19 cellular contexts compared by ENCODE assay signal in the genomic region with DNA sequence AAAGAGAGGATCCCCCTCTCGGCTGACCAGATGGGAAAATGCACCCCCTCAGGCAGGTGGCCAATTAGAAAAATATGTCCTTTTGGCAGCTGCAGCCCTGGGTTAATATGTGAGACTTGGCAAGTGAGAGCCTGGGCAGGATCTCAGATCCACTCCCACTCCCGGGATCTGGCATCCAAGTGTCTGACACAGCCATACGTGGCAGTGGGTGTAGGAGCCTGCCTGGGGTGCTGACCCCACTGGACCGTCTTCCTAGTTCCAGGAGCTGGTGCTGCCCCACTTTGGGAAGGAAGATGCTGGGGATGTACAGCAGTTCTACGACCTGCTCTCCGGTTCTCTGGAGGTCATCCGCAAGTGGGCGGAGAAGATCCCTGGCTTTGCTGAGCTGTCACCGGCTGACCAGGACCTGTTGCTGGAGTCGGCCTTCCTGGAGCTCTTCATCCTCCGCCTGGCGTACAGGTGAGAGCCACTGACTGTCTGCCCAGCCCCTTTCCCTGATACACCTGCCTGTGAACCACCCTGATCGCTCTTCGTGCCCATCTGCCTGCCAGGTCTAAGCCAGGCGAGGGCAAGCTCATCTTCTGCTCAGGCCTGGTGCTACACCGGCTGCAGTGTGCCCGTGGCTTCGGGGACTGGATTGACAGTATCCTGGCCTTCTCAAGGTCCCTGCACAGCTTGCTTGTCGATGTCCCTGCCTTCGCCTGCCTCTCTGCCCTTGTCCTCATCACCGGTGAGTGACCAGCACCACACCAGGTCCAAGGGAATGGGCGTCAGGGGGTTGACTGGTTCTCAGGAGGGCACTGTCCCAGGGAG. TPM values are rescaled to one million over a fixed set of nuclear protein-coding genes. Genes with fewer than 3 reads are reported as not detected.
DNase-seq lines count a peak whose midpoint lies in the region; ATAC-seq, FAIRE-seq and TF ChIP-seq lines count a peak whose summit lies in the region.
"Had no signal": no experiment of that assay in that cellular context is flagged by ENCODE, and none has a peak within 500 bp of the region (broad histone marks: within the 10 kb centered on the region; RNA-seq: fewer than 3 reads in every experiment).

No MANE protein-coding gene starts in this region.

- H3K9me3 ChIP-seq in A549 (no peaks in the 10 kb centered on the region), osteoblast (ENCODE audit: low read depth, low read length) (no peaks in the 10 kb centered on the region), trophoblast cell (ENCODE audit: insufficient read depth, low read depth, low read length) (no peaks in the 10 kb centered on the region), breast epithelium (no peaks in the 10 kb centered on the region)
- H3K9me3 ChIP-seq in CD8-positive, alpha-beta T cell (ENCODE audit: low read length): no peaks in the 10 kb centered on the region
- H3K9me3 ChIP-seq: BLaER1, Peyer's patch, right lobe of liver had no signal

- H3K4me3 Mint-ChIP-seq in CD8-positive, alpha-beta T cell: no peak overlapping the region

- H4K12ac ChIP-seq in trophoblast cell (ENCODE audit: low read depth, low read length): no peak overlapping the region

- H2BK120ac ChIP-seq in trophoblast cell (ENCODE audit: insufficient read depth, low read length, poor library complexity): no peak overlapping the region

- TF ChIP-seq CTCF in A549 (IDR thresholded peaks at IDR 0.05) (no peak), coronary artery (IDR thresholded peaks at IDR 0.05) (no peak), osteoblast (IDR thresholded peaks at IDR 0.05; ENCODE audit: extremely low read depth, low read depth, low read length) (no peak), breast epithelium (IDR thresholded peaks at IDR 0.05) (no peak)
- no peak for TF ChIP-seq CTCF in CD8-positive, alpha-beta T cell (IDR thresholded peaks at IDR 0.05)

- H2AK5ac ChIP-seq in trophoblast cell (ENCODE audit: low read length): no peak overlapping the region

- no peaks in the 10 kb centered on the region for H3K27me3 ChIP-seq in CD8-positive, alpha-beta T cell (ENCODE audit: insufficient read depth, low read length)
- H3K27me3 ChIP-seq in osteoblast (ENCODE audit: insufficient read depth, low read length) (no peaks in the 10 kb centered on the region), trophoblast cell (ENCODE audit: insufficient read depth, low read length) (no peaks in the 10 kb centered on the region), breast epithelium (no peaks in the 10 kb centered on the region)
- H3K27me3 ChIP-seq: BLaER1, Peyer's patch, right lobe of liver had no signal

- H3K4me1 ChIP-seq in A549: peaks cover 22% of the 10 kb centered on the region
- H3K4me1 ChIP-seq in CD8-positive, alpha-beta T cell (ENCODE audit: insufficient read depth, low read length): peaks cover 11% of the 10 kb centered on the region
- peaks cover 7% of the 10 kb centered on the region for H3K4me1 ChIP-seq in osteoblast (ENCODE audit: insufficient read depth, low read length)
- no peaks in the 10 kb centered on the region for H3K4me1 ChIP-seq in trophoblast cell (ENCODE audit: control insufficient read depth in 1 of 2, insufficient read depth in 2 of 2, low read length in 2 of 2)
- H3K4me1 ChIP-seq in breast epithelium: peaks cover 0 to 9% of the 10 kb centered on the region in 2 donors
- H3K4me1 ChIP-seq: right lobe of liver had no signal

- POLR2A ChIA-PET in A549 (lab: Yijun Ruan, JAX) (no interaction called here), HEK293T (lab: Yijun Ruan, JAX) (no interaction called here)
- POLR2A ChIA-PET in CD8-positive, alpha-beta T cell (lab: Charles Lee): no interaction called here

- no peak overlapping the region for H4K8ac ChIP-seq in trophoblast cell (ENCODE audit: low read depth, low read length)

- DNase-seq in A549 (ENCODE audit: low read depth in 1 of 2, low spot score in 1 of 2) (peak in 1 of 2 experiments; percentile 64), coronary artery (ENCODE audit: low spot score) (peak; percentile 81), osteoblast (ENCODE audit: insufficient read length, low spot score, missing footprints) (peak; percentile 92), trophoblast cell (no peak), NCI-H69 (lab: John Stamatoyannopoulos, UW) (no peak), HEK293T (ENCODE audit: extremely low spot score) (no peak), breast epithelium (ENCODE audit: low spot score in 2 of 2) (no peak)
- peak in 1 of 7 experiments; percentile 16 for DNase-seq in CD8-positive, alpha-beta T cell
- DNase-seq: activated CD8-positive, alpha-beta memory T cell treated with anti-CD3 and anti-CD28 coated beads, Interleukin-2, amount 50 U/mL, for 4 hours; DND-41; NCI-H187; Peyer's patch; stimulated activated CD4-positive, alpha-beta T cell treated with anti-CD3 and anti-CD28 coated beads, Interleukin-4, amount 100 ng/mL, for 24 hours; stimulated activated naive CD4-positive, alpha-beta T cell; SW 1271 had no signal

- no peak for ATAC-seq in A549
- ATAC-seq in CD8-positive, alpha-beta T cell: no peak

- peak overlapping the region; percentile 41 for H3K27ac Mint-ChIP-seq in CD8-positive, alpha-beta T cell
- H3K27ac Mint-ChIP-seq: activated naive CD8-positive, alpha-beta T cell had no signal

- H3K27me3 Mint-ChIP-seq in CD8-positive, alpha-beta T cell (ENCODE audit: low read depth): no peaks in the 10 kb centered on the region
- H3K27me3 Mint-ChIP-seq: activated naive CD8-positive, alpha-beta T cell had no signal

- no peak for TF ChIP-seq RAD21 in A549 (conservative IDR thresholded peaks at IDR 0.05 in 1 of 2, IDR thresholded peaks at IDR 0.05 in 1 of 2)

- no peaks in the 10 kb centered on the region for H3K79me1 ChIP-seq in trophoblast cell (ENCODE audit: low read length)

- H3K9me3 Mint-ChIP-seq in CD8-positive, alpha-beta T cell: no peaks in the 10 kb centered on the region

- H3K14ac ChIP-seq in trophoblast cell (ENCODE audit: low read length): no peak overlapping the region

- no peak overlapping the region for H3K23ac ChIP-seq in trophoblast cell (ENCODE audit: low read length)

- H2AFZ ChIP-seq in osteoblast (ENCODE audit: low read length) (no peak overlapping the region), trophoblast cell (ENCODE audit: insufficient read depth, low read length, poor library complexity) (no peak overlapping the region)

- no peak overlapping the region for H3K27ac ChIP-seq in A549
- H3K27ac ChIP-seq in CD8-positive, alpha-beta T cell (ENCODE audit: low read depth, low read length): no peak overlapping the region
- peak overlapping the region; percentile 5 to 94 for H3K27ac ChIP-seq in coronary artery
- H3K27ac ChIP-seq in osteoblast (ENCODE audit: low read depth, low read length): no peak overlapping the region
- H3K27ac ChIP-seq in trophoblast cell (ENCODE audit: low read depth, low read length): no peak overlapping the region
- H3K27ac ChIP-seq in breast epithelium: peak overlapping the region in 1 of 2 donors; percentile 16
- H3K27ac ChIP-seq: BLaER1, epithelial cell of prostate, Peyer's patch, right lobe of liver had no signal

- H3K4me3 ChIP-seq in A549 (no peak overlapping the region), coronary artery (peak overlapping the region; percentile 38), osteoblast (ENCODE audit: insufficient read depth, low read length) (no peak overlapping the region), trophoblast cell (ENCODE audit: low read depth, low read length) (no peak overlapping the region), breast epithelium (no peak overlapping the region)
- H3K4me3 ChIP-seq in CD8-positive, alpha-beta T cell (ENCODE audit: low read depth, low read length): no peak overlapping the region
- H3K4me3 ChIP-seq: BLaER1, Peyer's patch, right lobe of liver had no signal

- CTCF ChIA-PET in A549 (lab: Yijun Ruan, JAX) (interaction anchor here (1.0 to 42.5 kb wide), 6 partner anchors 11 to 53 kb away, joined by 3 to 1730 read pairs (median 8); no protein-coding TSS in a partner anchor), HEK293T (lab: Yijun Ruan, JAX) (interaction anchor here (1.0 to 1.3 kb wide), 2 partner anchors 13 to 31 kb away, joined by 3 to 5 read pairs; a partner anchor contains a TSS)
- CTCF ChIA-PET in CD8-positive, alpha-beta T cell (lab: Charles Lee): interaction anchor here (0.8 to 34.0 kb wide), 4 partner anchors 11 to 64 kb away, joined by 3 to 896 read pairs (median 4); no protein-coding TSS in a partner anchor

- WGBS in A549 (ENCODE audit: missing lambda C conversion rate): 86% methylated on average over 22 of the region's 22 CpGs
- no CpG with 5 or more reads among the region's 22 CpGs for WGBS in trophoblast cell (ENCODE audit: extremely low coverage, insufficient coverage, insufficient read length)

- no peak overlapping the region for H3K18ac ChIP-seq in trophoblast cell (ENCODE audit: low read length)

- H3K79me2 ChIP-seq in osteoblast (ENCODE audit: insufficient read depth, low read length) (peaks cover 14% of the 10 kb centered on the region), trophoblast cell (ENCODE audit: control insufficient read depth, insufficient read depth, low read length, poor library complexity) (no peaks in the 10 kb centered on the region)

- no peak for FAIRE-seq in A549 (lab: Jason Lieb, UNC)

- no peak overlapping the region for H2BK12ac ChIP-seq in trophoblast cell (ENCODE audit: low read length)

- H3K4ac ChIP-seq in trophoblast cell (ENCODE audit: low read depth, low read length): no peak overlapping the region

- H2BK5ac ChIP-seq in trophoblast cell (ENCODE audit: low read depth, low read length, poor library complexity): no peak overlapping the region

- H4K20me1 ChIP-seq in osteoblast (ENCODE audit: insufficient read depth, low read length): peaks cover 8% of the 10 kb centered on the region

- intact Hi-C loops in CD8-positive, alpha-beta T cell (cut with DNase I, micrococcal nuclease): no loop called here
- intact Hi-C loops in breast epithelium (cut with DNase I; ENCODE audit: low total_unique reads): no loop called here

- peaks cover 13% of the 10 kb centered on the region for H3K4me1 Mint-ChIP-seq in CD8-positive, alpha-beta T cell (ENCODE audit: low read depth)

- no peak for TF ChIP-seq EP300 in A549 (IDR thresholded peaks at IDR 0.05)

- no peaks in the 10 kb centered on the region for H3K36me3 ChIP-seq in CD8-positive, alpha-beta T cell (ENCODE audit: insufficient read depth, low read length)
- peaks cover 35% of the 10 kb centered on the region for H3K36me3 ChIP-seq in osteoblast (ENCODE audit: insufficient read depth, low read length)
- H3K36me3 ChIP-seq in trophoblast cell (ENCODE audit: control insufficient read depth in 1 of 2, insufficient read depth in 2 of 2, low read length in 2 of 2): peaks cover 27 to 36% of the 10 kb centered on the region in 2 experiments
- H3K36me3 ChIP-seq in breast epithelium: no peaks in the 10 kb centered on the region
- H3K36me3 ChIP-seq: right lobe of liver had no signal

- H4K91ac ChIP-seq in trophoblast cell (ENCODE audit: low read depth, low read length): no peak overlapping the region

- H3K4me2 ChIP-seq in A549 (no peak overlapping the region), osteoblast (ENCODE audit: insufficient read depth, low read length) (no peak overlapping the region), trophoblast cell (ENCODE audit: low read length) (no peak overlapping the region)
- H3K4me2 ChIP-seq: BLaER1 had no signal

- H3K36me3 Mint-ChIP-seq in CD8-positive, alpha-beta T cell: peaks cover 14% of the 10 kb centered on the region
- H3K36me3 Mint-ChIP-seq: activated naive CD8-positive, alpha-beta T cell had no signal

- no peak for TF ChIP-seq POLR2A in A549 (IDR thresholded peaks at IDR 0.05; ENCODE audit: low read length)
- TF ChIP-seq POLR2A in breast epithelium (IDR thresholded peaks at IDR 0.05): no peak

- no peak overlapping the region for H3K9ac ChIP-seq in trophoblast cell (ENCODE audit: low read length)
- H3K9ac ChIP-seq: BLaER1 had no signal

RNA-seq across cellular contexts. Expression of a gene that starts 5.8 kb away (rescaled TPM):
- polyA plus RNA-seq in A549 (2011; rRNA removed): 81.3 and 89.6 TPM in 2 replicates
- 151 and 315 TPM in 2 replicates for polyA plus RNA-seq in A549 (2012; cell fraction: cytosol; rRNA removed)
- 768 and 886 TPM in 2 replicates for polyA plus RNA-seq in A549 (2012; cell fraction: nucleus; rRNA removed)
- polyA plus RNA-seq in A549 (2017; fragmentation: RNase III; extraction: RNeasy Plus Mini Kit Qiagen cat#74134 plus additional on column Dnase treatment): 24.7 to 39.6 TPM (median 28.7 TPM) in 3 replicates
- polyA minus RNA-seq in A549 (2011; rRNA and poly(A)+ RNA removed): 132 and 174 TPM in 2 replicates
- 10 to 100 TPM; 59.7 to 60.0 TPM for total RNA-seq in CD8-positive, alpha-beta T cell
- total RNA-seq in osteoblast: 3.3 and 3.5 TPM in 2 replicates
- 65.4 and 69.2 TPM in 2 replicates for polyA plus RNA-seq in trophoblast cell (2013)
- total RNA-seq in breast epithelium: 100 to 1,000 TPM in 1 of 3 donors, 10 to 100 TPM in 2; 35.7 to 154 (median 66.2) TPM

RNA-seq across cellular contexts. Expression of a gene that starts 12.8 kb away (rescaled TPM):
- polyA plus RNA-seq in A549 (2011; rRNA removed) (124 and 141 TPM in 2 replicates), A549 (2017; fragmentation: RNase III; extraction: RNeasy Plus Mini Kit Qiagen cat#74134 plus additional on column Dnase treatment) (81.3 to 87.9 TPM (median 82.6 TPM) in 3 replicates)
- polyA plus RNA-seq in A549 (2012; cell fraction: cytosol; rRNA removed): 168 and 190 TPM in 2 replicates
- 140 and 145 TPM in 2 replicates for polyA plus RNA-seq in A549 (2012; cell fraction: nucleus; rRNA removed)
- polyA minus RNA-seq in A549 (2011; rRNA and poly(A)+ RNA removed): 109 and 119 TPM in 2 replicates
- total RNA-seq in CD8-positive, alpha-beta T cell: 10 to 100 TPM; 19.1 to 19.3 TPM
- total RNA-seq in osteoblast (49.5 and 64.4 TPM in 2 replicates), breast epithelium (10 to 100 TPM; 35.0 to 54.2 (median 39.7) TPM)
- polyA plus RNA-seq in trophoblast cell (2013): 42.6 and 44.2 TPM in 2 replicates

RNA-seq across cellular contexts. Expression of a gene that starts 22.5 kb away (rescaled TPM):
- polyA plus RNA-seq in A549 (2011; rRNA removed) (not detected in 2 replicates), A549 (2017; fragmentation: RNase III; extraction: RNeasy Plus Mini Kit Qiagen cat#74134 plus additional on column Dnase treatment) (not detected in 3 replicates)
- not detected in 2 replicates for polyA plus RNA-seq in A549 (2012; cell fraction: cytosol; rRNA removed)
- 0.06 and 0.10 TPM in 2 replicates for polyA plus RNA-seq in A549 (2012; cell fraction: nucleus; rRNA removed)
- polyA minus RNA-seq in A549 (2011; rRNA and poly(A)+ RNA removed): not detected in 2 replicates
- under 1 TPM in 1 of 2 experiments, not detected in 1; 0.22 TPM for total RNA-seq in CD8-positive, alpha-beta T cell
- total RNA-seq in osteoblast (under 0.01 TPM in 1 of 2 replicates, not detected in the other), breast epithelium (1 to 10 TPM in 1 of 3 donors, not detected in 2; 1.3 TPM)
- not detected in 2 replicates for polyA plus RNA-seq in trophoblast cell (2013)
- total RNA-seq: right lobe of liver had no signal

RNA-seq across cellular contexts. Expression of a gene that starts 50.3 kb away (rescaled TPM):
- 0.22 and 0.35 TPM in 2 replicates for polyA plus RNA-seq in A549 (2011; rRNA removed)
- 0.44 and 0.53 TPM in 2 replicates for polyA plus RNA-seq in A549 (2012; cell fraction: cytosol; rRNA removed)
- polyA plus RNA-seq in A549 (2012; cell fraction: nucleus; rRNA removed): 1.4 and 3.1 TPM in 2 replicates
- polyA plus RNA-seq in A549 (2017; fragmentation: RNase III; extraction: RNeasy Plus Mini Kit Qiagen cat#74134 plus additional on column Dnase treatment): 0.16 to 0.30 TPM (median 0.29 TPM) in 3 replicates
- 0.44 and 0.62 TPM in 2 replicates for polyA minus RNA-seq in A549 (2011; rRNA and poly(A)+ RNA removed)
- 100 to 1,000 TPM; 603 to 632 TPM for total RNA-seq in CD8-positive, alpha-beta T cell
- 4.7 and 6.5 TPM in 2 replicates for total RNA-seq in osteoblast
- polyA plus RNA-seq in trophoblast cell (2013): 2.2 and 2.6 TPM in 2 replicates
- total RNA-seq in breast epithelium: 10 to 100 TPM in 2 of 3 donors, 1 to 10 TPM in 1; 8.5 to 27.2 (median 16.0) TPM

Comparison
In these comparisons a context has a peak if more than half of its experiments do, and no peak if none do; other contexts are left out.
1. DNase-seq: peak in coronary artery (single experiment) and osteoblast (single experiment); none in trophoblast cell (0 of 2), NCI-H69 (single experiment), HEK293T (single experiment) and breast epithelium (0 of 2).
2. H3K27ac ChIP-seq: peak in coronary artery (2 of 2); none in A549 (0 of 2), CD8-positive, alpha-beta T cell (single experiment), osteoblast (single experiment) and trophoblast cell (single experiment).